Comparison of ENCODE assay signal across 1 cellular context in genomic region chr3:169769287-169770181, GRCh38.
TF ChIP-seq lines count a peak whose summit lies in the region.

TSS of gene ACTRT3 (minus strand) at chr3:169769561. CDS start at chr3:169769520, 41 bp downstream.

TF ChIP-seq in IMR-90, 13 proteins besides CTCF, POLR2A, EP300 and RAD21 (continued from another document):
- no peak for TF ChIP-seq RCOR1 (IDR thresholded peaks at IDR 0.05; ENCODE audit: insufficient replicate concordance, low read length)
